ENCODE assay signal across 14 cellular contexts in genomic region chr7:38839846-38840245, GRCh38.
"Had no signal": no experiment of that assay in that cellular context is flagged by ENCODE, and none has a peak within 500 bp of the region (broad histone marks: within the 10 kb centered on the region; RNA-seq: fewer than 3 reads in every experiment).

No MANE protein-coding gene starts in this region.

- H3K4me3 ChIP-seq: breast epithelium, colonic mucosa, gastrocnemius medialis, ovary, skin epidermis had no signal

- H3K4me3 Mint-ChIP-seq: nephron progenitor cell; T-helper 2 cell treated with Interferon-gamma antibody and Interleukin-4, amounts not matched to agents 5 μg/mL and 100 μg/mL, for 36 hours had no signal

- H3K27ac Mint-ChIP-seq: activated naive CD4-positive, alpha-beta T cell treated with anti-CD3 and anti-CD28 coated beads, Interleukin-2, amount 50 U/mL, for 72 hours; nephron progenitor cell; T-helper 2 cell treated with Interferon-gamma antibody and Interleukin-4, amounts not matched to agents 5 μg/mL and 100 μg/mL, for 36 hours had no signal

- DNase-seq: activated CD4-positive, alpha-beta T cell treated with anti-CD3 and anti-CD28 coated beads, Interleukin-2, amount 50 U/mL, for 1 hour; activated effector memory CD4-positive, alpha-beta T cell treated with Interleukin-2 at 50 U/mL for 16 hours; colonic mucosa; effector CD4-positive, alpha-beta T cell; gastrocnemius medialis; hippocampal formation; mammary epithelial cell; nephron progenitor cell; ovary; stimulated activated CD4-positive, alpha-beta T cell treated with anti-CD3 and anti-CD28 coated beads, Interleukin-4, amount 100 ng/mL, for 4 hours had no signal

- ATAC-seq: activated naive CD4-positive, alpha-beta T cell treated with anti-CD3 and anti-CD28 coated beads, Interleukin-2, amount 50 U/mL, for 72 hours; gastrocnemius medialis had no signal

- H3K9me3 ChIP-seq: breast epithelium, colonic mucosa, gastrocnemius medialis, ovary had no signal

- H3K27ac ChIP-seq: breast epithelium, colonic mucosa, gastrocnemius medialis, ovary, skin epidermis had no signal

- H3K36me3 ChIP-seq: breast epithelium, colonic mucosa, gastrocnemius medialis, ovary had no signal

- H3K4me1 ChIP-seq: breast epithelium, colonic mucosa had no signal

- H3K27me3 ChIP-seq: breast epithelium, colonic mucosa, gastrocnemius medialis, ovary had no signal

- H3K9me3 Mint-ChIP-seq: T-helper 2 cell treated with Interferon-gamma antibody and Interleukin-4, amounts not matched to agents 5 μg/mL and 100 μg/mL, for 36 hours had no signal
